8 cellular contexts compared by ENCODE assay signal in genomic region chr20:728022-728944, GRCh38. TPM values are rescaled to one million over a fixed set of nuclear protein-coding genes. Genes with fewer than 3 reads are reported as not detected.
DNase-seq lines count a peak whose midpoint lies in the region; ATAC-seq, FAIRE-seq and TF ChIP-seq lines count a peak whose summit lies in the region.

No MANE protein-coding gene starts in this region.

- peak; percentile 60 for ATAC-seq in body of pancreas
- no peak for ATAC-seq in GM19035 (IDR thresholded peaks at IDR 0.05; ENCODE audit: unreplicated experiment)
- no peak for ATAC-seq in HG03175 (IDR thresholded peaks at IDR 0.05; ENCODE audit: unreplicated experiment)

- H3K27me3 ChIP-seq in body of pancreas (peaks cover 0 to 12% of the 10 kb centered on the region in 2 donors), keratinocyte (ENCODE audit: control insufficient read depth, extremely low read depth, insufficient read depth, low read length) (peaks cover 33% of the 10 kb centered on the region)

- H3K9ac ChIP-seq in keratinocyte (ENCODE audit: control insufficient read depth, extremely low read depth, insufficient read depth, low read length), result no peak overlapping the region

- H3K4me3 ChIP-seq in body of pancreas, result peak overlapping the region in 1 of 2 donors; percentile 26
- H3K4me3 ChIP-seq in keratinocyte (ENCODE audit: control insufficient read depth in 2 of 3, extremely low read depth in 1 of 3, insufficient read depth in 2 of 3, low read depth in 1 of 3, low read length in 3 of 3), result peak overlapping the region; percentile 13 to 55 (median 32)

- no peaks in the 10 kb centered on the region for H4K20me1 ChIP-seq in keratinocyte (ENCODE audit: control insufficient read depth, extremely low read depth, insufficient read depth, low read length)

- peaks cover 11% of the 10 kb centered on the region for H3K4me1 ChIP-seq in body of pancreas
- no peaks in the 10 kb centered on the region for H3K4me1 ChIP-seq in keratinocyte (ENCODE audit: control insufficient read depth, extremely low read depth, insufficient read depth, low read length)

- H2AFZ ChIP-seq in keratinocyte (ENCODE audit: control insufficient read depth, low read length), result no peak overlapping the region

- 2 to 3% methylated on average over 11 to 82 of the region's 90 CpGs for WGBS in body of pancreas, 2 donors

- H3K9me3 ChIP-seq in body of pancreas, result no peaks in the 10 kb centered on the region
- H3K9me3 ChIP-seq in keratinocyte (ENCODE audit: control insufficient read depth, low read depth, low read length), result no peaks in the 10 kb centered on the region

- H3K36me3 ChIP-seq in body of pancreas (replicated peaks in 1 of 2; ENCODE audit: insufficient read depth in 1 of 2, low read depth in 2 of 2) (no peaks in the 10 kb centered on the region), keratinocyte (ENCODE audit: control insufficient read depth in 2 of 2, extremely low read depth in 1 of 2, insufficient read depth in 2 of 2, low read length in 2 of 2) (no peaks in the 10 kb centered on the region)

- no peak for TF ChIP-seq POLR2A in body of pancreas (IDR thresholded peaks at IDR 0.05)

- H3K9me1 ChIP-seq in keratinocyte (ENCODE audit: control insufficient read depth, extremely low read depth, insufficient read depth, low read length), result no peaks in the 10 kb centered on the region

- H3K79me2 ChIP-seq in keratinocyte (ENCODE audit: control insufficient read depth, insufficient read depth, low read length), result no peaks in the 10 kb centered on the region

- peak; percentile 43 to 60 (median 52) for TF ChIP-seq CTCF in body of pancreas (IDR thresholded peaks at IDR 0.05)
- TF ChIP-seq CTCF in keratinocyte (optimal IDR thresholded peaks at IDR 0.05 in 1 of 3, IDR thresholded peaks at IDR 0.05 in 1 of 3, conservative IDR thresholded peaks at IDR 0.05 in 1 of 3; ENCODE audit: extremely low read depth in 1 of 3, insufficient read depth in 2 of 3, low read length in 3 of 3), result peak; percentile 40 to 80 (median 78)

- H3K27ac ChIP-seq in body of pancreas, result no peak overlapping the region
- H3K27ac ChIP-seq in keratinocyte (ENCODE audit: control insufficient read depth, insufficient read depth, low read length), result no peak overlapping the region

- intact Hi-C loops in body of pancreas (cut with DNase I), result no loop called here

- no peak for FAIRE-seq in keratinocyte (lab: Jason Lieb, UNC)

- H3K4me2 ChIP-seq in keratinocyte (ENCODE audit: control insufficient read depth, extremely low read depth, insufficient read depth, low read depth, low read length), result peak overlapping the region; percentile 48

- dilution Hi-C loops in keratinocyte (cut with MboI; ENCODE audit: extremely low pct_ligation_motif_present, low sequenced_read_pairs), result no loop called here

- DNase-seq in DMS53 (lab: John Stamatoyannopoulos, UW), result peak; percentile 85
- DNase-seq in LoVo (ENCODE audit: low spot score), result peak; percentile 44
- peak in 3 of 5 experiments; percentile 12 to 35 (median 19) for DNase-seq in T-helper 2 cell
- peak; percentile 46 to 66 (median 50) for DNase-seq in body of pancreas
- DNase-seq in keratinocyte (ENCODE audit: low read depth, low spot score), result no peak
- DNase-seq in stimulated activated CD4-positive, alpha-beta T cell treated with anti-CD3 and anti-CD28 coated beads, Interleukin-2, amount 100 ng/mL, for 48 hours, result peak; percentile 40 to 54

RNA-seq across cellular contexts. Expression of gene SLC52A3, which starts 40.0 kb away (rescaled TPM):
- total RNA-seq in body of pancreas, result 1 to 10 TPM in 1 of 2 donors, under 1 TPM in 1; 0.33 to 1.3 TPM
- 0.55 to 1.1 TPM (median 0.84 TPM) in 3 replicates for polyA plus RNA-seq in keratinocyte
- not detected for polyA plus RNA-seq in keratinocyte (2011; ENCODE audit: low read depth)
- 0.38 and 0.69 TPM in 2 replicates for polyA plus RNA-seq in keratinocyte (2011; cell fraction: cytosol; rRNA removed)
- polyA plus RNA-seq in keratinocyte (2011; cell fraction: nucleus; rRNA removed), result 2.1 and 2.6 TPM in 2 replicates
- polyA plus RNA-seq in keratinocyte (2012; ENCODE audit: low replicate concordance), result 0.51 and 1.7 TPM in 2 replicates
- 0.69 to 3.8 TPM (median 1.2 TPM) in 3 replicates for polyA minus RNA-seq in keratinocyte
- polyA minus RNA-seq in keratinocyte (2011; cell fraction: cytosol; rRNA and poly(A)+ RNA removed), result 1.3 TPM
- polyA minus RNA-seq in keratinocyte (2011; cell fraction: nucleus; rRNA and poly(A)+ RNA removed), result 1.8 and 2.0 TPM in 2 replicates

RNA-seq across cellular contexts. Expression of gene SCRT2, which starts 52.7 kb away (rescaled TPM):
- total RNA-seq in body of pancreas, result under 1 TPM in 1 of 2 donors, not detected in 1; under 0.01 TPM
- not detected in 3 replicates for polyA plus RNA-seq in keratinocyte
- polyA plus RNA-seq in keratinocyte (2011; ENCODE audit: low read depth), result not detected
- polyA plus RNA-seq in keratinocyte (2011; cell fraction: cytosol; rRNA removed), result not detected in 2 replicates
- not detected in 2 replicates for polyA plus RNA-seq in keratinocyte (2011; cell fraction: nucleus; rRNA removed)
- polyA plus RNA-seq in keratinocyte (2012; ENCODE audit: low replicate concordance), result not detected in 2 replicates
- polyA minus RNA-seq in keratinocyte, result not detected in 3 replicates
- not detected for polyA minus RNA-seq in keratinocyte (2011; cell fraction: cytosol; rRNA and poly(A)+ RNA removed)
- polyA minus RNA-seq in keratinocyte (2011; cell fraction: nucleus; rRNA and poly(A)+ RNA removed), result not detected in 2 replicates
